33 cellular contexts compared by ENCODE assay signal in genomic region chr1:14912831-14913230, GRCh38.
A peak's percentile ranks its signal among the peaks of the same experiment; 100 is the strongest.
DNase-seq lines count a peak whose midpoint lies in the region; ATAC-seq, FAIRE-seq and TF ChIP-seq lines count a peak whose summit lies in the region.
"Had no signal": no experiment of that assay in that cellular context is flagged by ENCODE, and none has a peak within 500 bp of the region (broad histone marks: within the 10 kb centered on the region; RNA-seq: fewer than 3 reads in every experiment).

No MANE protein-coding gene starts in this region.

- ATAC-seq in HepG2: no peak
- ATAC-seq in right lobe of liver: no peak
- no peak for ATAC-seq in HG03095 (IDR thresholded peaks at IDR 0.05; ENCODE audit: unreplicated experiment)
- ATAC-seq: activated CD4-positive, CD25-positive, alpha-beta regulatory T cell treated with anti-CD3 and anti-CD28 coated beads, Interleukin-2, amount 50 U/mL, for 24 hours; activated naive CD8-positive, alpha-beta T cell treated with anti-CD3 and anti-CD28 coated beads, Interleukin-2, amount 50 U/mL, for 24 hours; activated T-cell treated with anti-CD3 and anti-CD28 coated beads, Interleukin-2, amount 50 U/mL, for 72 hours; gastrocnemius medialis; naive thymus-derived CD8-positive, alpha-beta T cell; Right ventricle myocardium inferior; stimulated activated naive CD8-positive, alpha-beta T cell treated with anti-CD3 and anti-CD28 coated beads, Interleukin-15, amount 100 ng/mL, for 72 hours; T-helper 17 cell had no signal

- TF ChIP-seq POLR2A in HepG2 (IDR thresholded peaks at IDR 0.05; ENCODE audit: insufficient read depth in 1 of 2, low read depth in 2 of 2, low read length in 2 of 2) (no peak), right lobe of liver (IDR thresholded peaks at IDR 0.05) (no peak), prostate gland (IDR thresholded peaks at IDR 0.05) (no peak)

- H3K4me1 ChIP-seq in HepG2 (ENCODE audit: insufficient read depth, low read length) (peaks cover 48% of the 10 kb centered on the region), right lobe of liver (no peaks in the 10 kb centered on the region), esophagus (ENCODE audit: control insufficient read depth in 2 of 2, insufficient read depth in 2 of 2, low read length in 1 of 2) (peaks cover 0 to 30% of the 10 kb centered on the region in 2 donors), prostate gland (replicated peaks) (no peaks in the 10 kb centered on the region)
- H3K4me1 ChIP-seq: gastrocnemius medialis had no signal

- DNase-seq in HepG2 (ENCODE audit: low spot score) (no peak), right lobe of liver (no peak), prostate gland (ENCODE audit: low spot score) (no peak), NCI-H1092 treated with DMSO at 0.1 percent for 48 hours (lab: John Stamatoyannopoulos, UW) (no peak), G401 (ENCODE audit: low spot score) (no peak), GM13977 (ENCODE audit: low spot score) (no peak)
- DNase-seq: activated CD4-positive, alpha-beta memory T cell treated with anti-CD3 and anti-CD28 coated beads for 36 hours; activated naive CD8-positive, alpha-beta T cell treated with anti-CD3 and anti-CD28 coated beads, Interleukin-2, amount 50 U/mL, for 24 hours; activated T-cell treated with anti-CD3 and anti-CD28 coated beads, Interleukin-2, amount 50 U/mL, for 72 hours; Calu3; central memory CD4-positive, alpha-beta T cell; dermis blood vessel endothelial cell; gastrocnemius medialis; HFFc6; kidney glomerular epithelial cell; naive thymus-derived CD8-positive, alpha-beta T cell; NCI-H1092; NCI-H524; nucleus accumbens; PC-9; stimulated activated CD4-positive, alpha-beta T cell treated with anti-CD3 and anti-CD28 coated beads, Interleukin-2, amount 100 ng/mL, for 24 hours; stimulated activated naive CD8-positive, alpha-beta T cell treated with anti-CD3 and anti-CD28 coated beads, Interleukin-15, amount 100 ng/mL, for 72 hours; T-helper 17 cell had no signal

- WGBS in HepG2 (ENCODE audit: low lambda C conversion rate): 48% methylated on average over 8 of the region's 8 CpGs
- WGBS in right lobe of liver (ENCODE audit: insufficient coverage, low coverage, low lambda C conversion rate, missing lambda C conversion rate): 72% methylated on average over 4 of the region's 8 CpGs
- 61 to 70% methylated on average over 8 of the region's 8 CpGs for WGBS in esophagus, 2 donors
- 45% methylated on average over 8 of the region's 8 CpGs for WGBS in prostate gland

- H3K4me3 ChIP-seq in HepG2 (replicated peaks in 1 of 3; ENCODE audit: insufficient read depth in 1 of 3, low read depth in 2 of 3, low read length in 3 of 3): peak overlapping the region in 2 of 3 experiments; percentile 42 to 65; a peak in 2 of 6 replicates
- no peak overlapping the region for H3K4me3 ChIP-seq in right lobe of liver
- no peak overlapping the region for H3K4me3 ChIP-seq in esophagus (ENCODE audit: low read depth in 1 of 2, low read length in 2 of 2)
- H3K4me3 ChIP-seq in prostate gland: no peak overlapping the region
- H3K4me3 ChIP-seq: gastrocnemius medialis, PC-9, smooth muscle cell had no signal

- no peaks in the 10 kb centered on the region for H3K79me2 ChIP-seq in HepG2 (ENCODE audit: insufficient read depth, low read length)

- H4K20me1 ChIP-seq in HepG2 (ENCODE audit: insufficient read depth, low read length): no peaks in the 10 kb centered on the region

- in situ Hi-C loops in HepG2 (cut with HindIII; ENCODE audit: extremely low pct_ligation_motif_present, low pct_unique_long_range_greater_than_20kb): loop anchor here (25.0 kb wide), 1 partner anchor 124 kb away; no protein-coding TSS in a partner anchor
- in situ Hi-C loops in G401 (cut with HindIII; ENCODE audit: low sequenced_read_pairs): no loop called here
- in situ Hi-C loops in GM13977 (cut with MboI; ENCODE audit: low pct_unique_long_range_greater_than_20kb, low sequenced_read_pairs, unreplicated experiment): no loop called here

- FAIRE-seq in HepG2 (lab: Jason Lieb, UNC): no peak
- FAIRE-seq: endometrium, GM18507, GM19239, H1, TTC549 had no signal

- H3K27ac ChIP-seq in HepG2 (ENCODE audit: extremely low read length, insufficient read depth, low read length) (no peak overlapping the region), right lobe of liver (no peak overlapping the region), esophagus (ENCODE audit: low read depth in 2 of 2, low read length in 1 of 2) (peak overlapping the region; percentile 81 to 89), prostate gland (peak overlapping the region; percentile 68 to 75)
- H3K27ac ChIP-seq: gastrocnemius medialis, PC-9 had no signal

- TF ChIP-seq EP300 in HepG2 (IDR thresholded peaks at IDR 0.05; ENCODE audit: low read depth in 2 of 2, low read length in 2 of 2): no peak
- no peak for TF ChIP-seq EP300 in HepG2 (CRISPR knock-in tag; IDR thresholded peaks at IDR 0.05; ENCODE audit: borderline replicate concordance)

- intact Hi-C loops in HepG2 (cut with micrococcal nuclease; ENCODE audit: unreplicated experiment): no loop called here
- intact Hi-C loops in right lobe of liver (cut with DNase I): no loop called here
- intact Hi-C loops in prostate gland (cut with DNase I): no loop called here

- no peaks in the 10 kb centered on the region for H3K9me3 ChIP-seq in HepG2 (ENCODE audit: low read length)
- H3K9me3 ChIP-seq in right lobe of liver: no peaks in the 10 kb centered on the region
- H3K9me3 ChIP-seq in esophagus (ENCODE audit: control insufficient read depth in 2 of 2, insufficient read depth in 1 of 2, low read depth in 1 of 2, low read length in 1 of 2): no peaks in the 10 kb centered on the region
- H3K9me3 ChIP-seq in prostate gland: no peaks in the 10 kb centered on the region
- H3K9me3 ChIP-seq: gastrocnemius medialis had no signal

- no TSS peak for BruUV-seq in HepG2 (replicated peaks; lab: Mats Ljungman, UMichigan)

- no peaks in the 10 kb centered on the region; a peak in 2 of 5 replicates for H3K27me3 ChIP-seq in HepG2 (ENCODE audit: control insufficient read depth in 1 of 2, insufficient read depth in 2 of 2, low read length in 2 of 2)
- no peaks in the 10 kb centered on the region for H3K27me3 ChIP-seq in right lobe of liver
- no peaks in the 10 kb centered on the region for H3K27me3 ChIP-seq in esophagus (ENCODE audit: control insufficient read depth in 1 of 2, insufficient read depth in 2 of 2, low read length in 2 of 2)
- H3K27me3 ChIP-seq in prostate gland (replicated peaks; ENCODE audit: insufficient read depth): no peaks in the 10 kb centered on the region
- H3K27me3 ChIP-seq: gastrocnemius medialis had no signal

- no peaks in the 10 kb centered on the region for H3K36me3 ChIP-seq in HepG2 (replicated peaks in 1 of 2; ENCODE audit: control insufficient read depth in 1 of 2, insufficient read depth in 2 of 2, low read length in 2 of 2)
- no peaks in the 10 kb centered on the region for H3K36me3 ChIP-seq in right lobe of liver
- H3K36me3 ChIP-seq in esophagus (ENCODE audit: control insufficient read depth in 2 of 2, insufficient read depth in 2 of 2, low read length in 1 of 2): no peaks in the 10 kb centered on the region
- no peaks in the 10 kb centered on the region for H3K36me3 ChIP-seq in prostate gland
- H3K36me3 ChIP-seq: gastrocnemius medialis had no signal

- TF ChIP-seq RAD21 in HepG2 (CRISPR knock-in tag; IDR thresholded peaks at IDR 0.05): no peak

- POLR2A ChIA-PET in HepG2 (lab: Yijun Ruan, JAX): no interaction called here

- H2AFZ ChIP-seq in HepG2 (ENCODE audit: low read length): peak overlapping the region; percentile 70
- H2AFZ ChIP-seq: PC-9 had no signal

- peak overlapping the region; percentile 98 for H3K4me2 ChIP-seq in HepG2 (ENCODE audit: low read depth, low read length)
- H3K4me2 ChIP-seq: PC-9, smooth muscle cell had no signal

- TF ChIP-seq CTCF in HepG2 (CRISPR knock-in tag; IDR thresholded peaks at IDR 0.05) (no peak), right lobe of liver (IDR thresholded peaks at IDR 0.05) (no peak), prostate gland (IDR thresholded peaks at IDR 0.05) (no peak), GM13977 (IDR thresholded peaks at IDR 0.05; ENCODE audit: extremely low read depth, insufficient read depth, missing control alignments) (no peak)

- H3K9ac ChIP-seq in HepG2 (ENCODE audit: insufficient read depth, low read depth, low read length): no peak overlapping the region

- CTCF ChIA-PET in HepG2 (lab: Yijun Ruan, JAX; ENCODE audit: low intra/inter-chr PET ratio, low total read pairs): no interaction called here

TF ChIP-seq in HepG2, 621 proteins besides CTCF, POLR2A, EP300 and RAD21:
- TF ChIP-seq HNF1A (IDR thresholded peaks at IDR 0.05; ENCODE audit: low read depth) (no peak), HNF1A (CRISPR knock-in tag; IDR thresholded peaks at IDR 0.05; ENCODE audit: borderline replicate concordance) (no peak), ZNF629 (CRISPR knock-in tag; conservative IDR thresholded peaks at IDR 0.05) (peak; percentile 56)

Comparison
In these comparisons a context has a peak if more than half of its experiments do, and no peak if none do; other contexts are left out.
1. H3K4me3 ChIP-seq: peak in HepG2 (2 of 3); none in right lobe of liver (0 of 3), esophagus (0 of 2) and prostate gland (0 of 2).
2. H3K27ac ChIP-seq: peak in esophagus (2 of 2) and prostate gland (2 of 2); none in HepG2 (single experiment) and right lobe of liver (0 of 3).